In genomic region chr6:73085362-73085975, GRCh38 we compare ENCODE assay signal across 14 cellular contexts.
DNase-seq lines count a peak whose midpoint lies in the region; ATAC-seq, FAIRE-seq and TF ChIP-seq lines count a peak whose summit lies in the region.
"Had no signal": no experiment of that assay in that cellular context is flagged by ENCODE, and none has a peak within 500 bp of the region (broad histone marks: within the 10 kb centered on the region; RNA-seq: fewer than 3 reads in every experiment).

No MANE protein-coding gene starts in this region.

- no peak overlapping the region for H3K27ac ChIP-seq in HepG2 (ENCODE audit: extremely low read length, insufficient read depth, low read length)
- H3K27ac ChIP-seq: ovary had no signal

- no peaks in the 10 kb centered on the region for H3K36me3 ChIP-seq in HepG2 (replicated peaks in 1 of 2; ENCODE audit: control insufficient read depth in 1 of 2, insufficient read depth in 2 of 2, low read length in 2 of 2)
- H3K36me3 ChIP-seq: ovary had no signal

- no peaks in the 10 kb centered on the region for H3K79me2 ChIP-seq in HepG2 (ENCODE audit: insufficient read depth, low read length)

- intact Hi-C loops in HepG2 (cut with micrococcal nuclease; ENCODE audit: unreplicated experiment): no loop called here

- 16% methylated on average over 6 of the region's 6 CpGs for WGBS in HepG2 (ENCODE audit: low lambda C conversion rate)

- in situ Hi-C loops in HepG2 (cut with HindIII; ENCODE audit: extremely low pct_ligation_motif_present, low pct_unique_long_range_greater_than_20kb): no loop called here

- no peak overlapping the region for H3K9ac ChIP-seq in HepG2 (ENCODE audit: insufficient read depth, low read depth, low read length)

- TF ChIP-seq RAD21 in HepG2 (CRISPR knock-in tag; IDR thresholded peaks at IDR 0.05): no peak

- H3K27me3 ChIP-seq in HepG2 (ENCODE audit: control insufficient read depth in 1 of 2, insufficient read depth in 2 of 2, low read length in 2 of 2): no peaks in the 10 kb centered on the region; a peak in 1 of 5 replicates
- H3K27me3 ChIP-seq: ovary had no signal

- H4K20me1 ChIP-seq in HepG2 (ENCODE audit: insufficient read depth, low read length): no peaks in the 10 kb centered on the region

- no TSS peak for BruUV-seq in HepG2 (replicated peaks; lab: Mats Ljungman, UMichigan)

- H3K4me1 ChIP-seq in HepG2 (ENCODE audit: insufficient read depth, low read length): no peaks in the 10 kb centered on the region

- POLR2A ChIA-PET in HepG2 (lab: Yijun Ruan, JAX): no interaction called here

- FAIRE-seq in HepG2 (lab: Jason Lieb, UNC): no peak

- no peak overlapping the region for H3K4me3 ChIP-seq in HepG2 (replicated peaks in 1 of 3; ENCODE audit: insufficient read depth in 1 of 3, low read depth in 2 of 3, low read length in 3 of 3)
- H3K4me3 ChIP-seq: ovary had no signal

- peak; percentile 59 for ATAC-seq in GM21447 (IDR thresholded peaks at IDR 0.05; ENCODE audit: unreplicated experiment)
- peak; percentile 68 for ATAC-seq in HG03378 (IDR thresholded peaks at IDR 0.05; ENCODE audit: unreplicated experiment)
- no peak for ATAC-seq in HepG2
- ATAC-seq: left cardiac atrium had no signal

- CTCF ChIA-PET in HepG2 (lab: Yijun Ruan, JAX; ENCODE audit: low intra/inter-chr PET ratio, low total read pairs): no interaction called here

- no peak overlapping the region for H3K4me2 ChIP-seq in HepG2 (ENCODE audit: low read depth, low read length)

- no peak for TF ChIP-seq EP300 in HepG2 (IDR thresholded peaks at IDR 0.05; ENCODE audit: low read depth in 2 of 2, low read length in 2 of 2)
- no peak for TF ChIP-seq EP300 in HepG2 (CRISPR knock-in tag; IDR thresholded peaks at IDR 0.05; ENCODE audit: borderline replicate concordance)

- TF ChIP-seq POLR2A in HepG2 (IDR thresholded peaks at IDR 0.05; ENCODE audit: insufficient read depth in 1 of 2, low read depth in 2 of 2, low read length in 2 of 2): no peak

- TF ChIP-seq CTCF in HepG2 (CRISPR knock-in tag; IDR thresholded peaks at IDR 0.05): no peak

- DNase-seq in EH (ENCODE audit: low read depth) (peak; percentile 48), iPS DF 4.7 (ENCODE audit: extremely low read depth, low spot score) (peak; percentile 7), NCI-H2029 (lab: John Stamatoyannopoulos, UW) (no peak), HepG2 (ENCODE audit: low spot score) (no peak), 8988T (no peak), midbrain (lab: John Stamatoyannopoulos, UW) (no peak)
- DNase-seq: GDM1; left cardiac atrium; NCI-H1092; ovary; stimulated activated CD4-positive, alpha-beta T cell treated with anti-CD3 and anti-CD28 coated beads, Interleukin-1b, Interleukin-23, amount 100 ng/mL, for 48 hours; stimulated activated naive CD4-positive, alpha-beta T cell had no signal

- H3K9me3 ChIP-seq in HepG2 (ENCODE audit: low read length): no peaks in the 10 kb centered on the region
- H3K9me3 ChIP-seq: ovary had no signal

- H2AFZ ChIP-seq in HepG2 (ENCODE audit: low read length): no peak overlapping the region

TF ChIP-seq in HepG2, 621 proteins besides CTCF, POLR2A, EP300 and RAD21:
- TF ChIP-seq ZNF598 (CRISPR knock-in tag; IDR thresholded peaks at IDR 0.05; ENCODE audit: borderline replicate concordance): no peak

Comparison
In these comparisons a context has a peak if more than half of its experiments do, and no peak if none do; other contexts are left out.
1. DNase-seq: peak in EH (single experiment) and iPS DF 4.7 (single experiment); none in NCI-H2029 (single experiment), HepG2 (single experiment), 8988T (single experiment) and midbrain (single experiment).